14 cellular contexts compared by ENCODE assay signal in genomic region chr11:61697764-61698163, GRCh38. TPM values are rescaled to one million over a fixed set of nuclear protein-coding genes. Genes with fewer than 3 reads are reported as not detected.
DNase-seq lines count a peak whose midpoint lies in the region; ATAC-seq and TF ChIP-seq lines count a peak whose summit lies in the region.
"Had no signal": no experiment of that assay in that cellular context is flagged by ENCODE, and none has a peak within 500 bp of the region (broad histone marks: within the 10 kb centered on the region; RNA-seq: fewer than 3 reads in every experiment).

No MANE protein-coding gene starts in this region.

- H2BK15ac ChIP-seq in neuronal stem cell (ENCODE audit: low read length) = no peak overlapping the region

- H3K4me1 ChIP-seq in DND-41 (ENCODE audit: insufficient read depth, low read length) (peaks cover 16% of the 10 kb centered on the region), neuronal stem cell (ENCODE audit: control insufficient read depth in 2 of 2, insufficient read depth in 1 of 2, low read depth in 1 of 2, low read length in 2 of 2) (peaks cover 17 to 30% of the 10 kb centered on the region in 2 donors)

- no peaks in the 10 kb centered on the region for H3K79me2 ChIP-seq in DND-41 (ENCODE audit: insufficient read depth, low read length)

- H3K36me3 ChIP-seq in DND-41 (ENCODE audit: insufficient read depth, low read length) (no peaks in the 10 kb centered on the region), neuronal stem cell (replicated peaks in 1 of 2; ENCODE audit: control insufficient read depth in 2 of 2, insufficient read depth in 2 of 2, low read length in 2 of 2) (no peaks in the 10 kb centered on the region)

- H3K4me3 ChIP-seq in DND-41 (ENCODE audit: low read depth in 1 of 2, low read length in 2 of 2) (no peak overlapping the region), neuronal stem cell (ENCODE audit: low read length in 2 of 2) (no peak overlapping the region)
- H3K4me3 ChIP-seq: mucosa of descending colon had no signal

- no peak overlapping the region for H4K91ac ChIP-seq in neuronal stem cell (ENCODE audit: low read depth, low read length, poor library complexity)

- H2AK5ac ChIP-seq in neuronal stem cell (ENCODE audit: low read depth, low read length) = peak overlapping the region; percentile 53

- H3K4me2 ChIP-seq in DND-41 (ENCODE audit: insufficient read depth, low read length) (no peak overlapping the region; the same call in 1 of the 2 replicates), neuronal stem cell (ENCODE audit: insufficient read depth, low read length, poor library complexity, severe bottlenecking) (no peak overlapping the region)

- H2AFZ ChIP-seq in DND-41 (ENCODE audit: low read depth, low read length) (0 out of 2 replicates have a peak overlapping the region, but pooled peaks have one; percentile 61), neuronal stem cell (ENCODE audit: low read length) (no peak overlapping the region)

- ATAC-seq in DND-41 (ENCODE audit: insufficient read depth, low read depth) (no peak), HG02973 (IDR thresholded peaks at IDR 0.05; ENCODE audit: unreplicated experiment) (no peak)
- ATAC-seq: mucosa of descending colon had no signal

- H3K9ac ChIP-seq in DND-41 (ENCODE audit: low read depth, low read length) (no peak overlapping the region; the same call in 1 of the 2 replicates), neuronal stem cell (ENCODE audit: low read depth, low read length, poor library complexity) (no peak overlapping the region)

- no peak overlapping the region for H3K23ac ChIP-seq in neuronal stem cell (ENCODE audit: low read depth, low read length, poor library complexity)

- TF ChIP-seq CTCF in C4-2B (conservative IDR thresholded peaks at IDR 0.05) (no peak), DND-41 (IDR thresholded peaks at IDR 0.05; ENCODE audit: borderline replicate concordance, extremely low read depth, low read length, poor library complexity, severe bottlenecking) (no peak), brain (conservative IDR thresholded peaks at IDR 0.05) (no peak)

- peak overlapping the region; percentile 42 for H3K14ac ChIP-seq in neuronal stem cell (ENCODE audit: low read length)

- no peaks in the 10 kb centered on the region for H3K36me3 Mint-ChIP-seq in brain

- no peaks in the 10 kb centered on the region for H4K20me1 ChIP-seq in DND-41 (ENCODE audit: insufficient read depth, low read length)

- peak overlapping the region in 1 of 5 experiments; percentile 27 for H3K4me3 Mint-ChIP-seq in brain
- H3K4me3 Mint-ChIP-seq: stimulated activated naive CD8-positive, alpha-beta T cell treated with anti-CD3 and anti-CD28 coated beads, Interleukin-15, Interleukin-2, amounts not matched to agents 100 ng/mL and 50 ng/mL, for 24 hours had no signal

- H3K4me1 Mint-ChIP-seq in brain = peaks cover 62% of the 10 kb centered on the region

- H2BK120ac ChIP-seq in neuronal stem cell (ENCODE audit: low read depth, low read length) = no peak overlapping the region

- DNase-seq in DND-41 = no peak
- DNase-seq in neuronal stem cell (ENCODE audit: low spot score) = no peak
- no peak for DNase-seq in NCI-H2227 (lab: John Stamatoyannopoulos, UW; ENCODE audit: unreplicated experiment)
- no peak for DNase-seq in stimulated activated CD4-positive, alpha-beta T cell treated with anti-CD3 and anti-CD28 coated beads, Interleukin-15, amount 100 ng/mL, for 24 hours
- DNase-seq in NCI-H128 (lab: John Stamatoyannopoulos, UW; ENCODE audit: unreplicated experiment) = no peak
- DNase-seq: activated CD8-positive, alpha-beta memory T cell treated with anti-CD3 and anti-CD28 coated beads, Interleukin-2, amount 50 U/mL, for 48 hours; NCI-H1105; NCI-H526; SIG-M5 had no signal

- peaks cover 0 to 2% (median 0%) of the 10 kb centered on the region in 5 experiments for H3K9me3 Mint-ChIP-seq in brain
- H3K9me3 Mint-ChIP-seq: stimulated activated naive CD8-positive, alpha-beta T cell treated with anti-CD3 and anti-CD28 coated beads, Interleukin-15, Interleukin-2, amounts not matched to agents 100 ng/mL and 50 ng/mL, for 24 hours had no signal

- H2BK5ac ChIP-seq in neuronal stem cell (ENCODE audit: low read length) = no peak overlapping the region

- WGBS in neuronal stem cell (ENCODE audit: extremely low coverage in 2 of 2, insufficient read length in 2 of 2, insufficient replicate concordance in 1 of 2), 2 donors = no CpG with 5 or more reads among the region's 1 CpG

- no peaks in the 10 kb centered on the region for H3K79me1 ChIP-seq in neuronal stem cell (ENCODE audit: low read depth, low read length)

- no peak overlapping the region for H3K18ac ChIP-seq in neuronal stem cell (ENCODE audit: low read length)

- no peak overlapping the region for H2BK12ac ChIP-seq in neuronal stem cell (ENCODE audit: low read length)

- H3K4ac ChIP-seq in neuronal stem cell (ENCODE audit: low read length) = no peak overlapping the region

- H3K27ac ChIP-seq in C4-2B = peak overlapping the region; percentile 95
- peak overlapping the region; percentile 66; the same call in 1 of the 2 replicates for H3K27ac ChIP-seq in DND-41 (ENCODE audit: low read length)
- H3K27ac ChIP-seq in neuronal stem cell (replicated peaks; ENCODE audit: low read length) = no peak overlapping the region

- no peaks in the 10 kb centered on the region for H3K9me3 ChIP-seq in DND-41 (ENCODE audit: insufficient read depth, low read length, severe bottlenecking)
- no peaks in the 10 kb centered on the region for H3K9me3 ChIP-seq in neuronal stem cell (replicated peaks in 1 of 2; ENCODE audit: control insufficient read depth in 2 of 2, insufficient read depth in 1 of 2, low read depth in 1 of 2, low read length in 2 of 2)
- H3K9me3 ChIP-seq: mucosa of descending colon had no signal

- no peak overlapping the region for H4K8ac ChIP-seq in neuronal stem cell (ENCODE audit: low read depth, low read length)

- peak overlapping the region; percentile 60 to 98 (median 80) for H3K27ac Mint-ChIP-seq in brain
- H3K27ac Mint-ChIP-seq: stimulated activated naive CD8-positive, alpha-beta T cell treated with anti-CD3 and anti-CD28 coated beads, Interleukin-15, Interleukin-2, amounts not matched to agents 100 ng/mL and 50 ng/mL, for 24 hours had no signal

- H3K27me3 ChIP-seq in DND-41 (ENCODE audit: insufficient read depth, low read length, poor library complexity) = no peaks in the 10 kb centered on the region
- H3K27me3 ChIP-seq in neuronal stem cell (ENCODE audit: control insufficient read depth in 3 of 3, insufficient read depth in 3 of 3, low read depth in 1 of 3, low read length in 3 of 3) = no peaks in the 10 kb centered on the region

- H3K27me3 Mint-ChIP-seq in brain = peaks cover 3% of the 10 kb centered on the region
- H3K27me3 Mint-ChIP-seq: stimulated activated naive CD8-positive, alpha-beta T cell treated with anti-CD3 and anti-CD28 coated beads, Interleukin-15, Interleukin-2, amounts not matched to agents 100 ng/mL and 50 ng/mL, for 24 hours had no signal

RNA-seq across cellular contexts. Expression of gene DAGLA, which starts 17.6 kb away (rescaled TPM):
- polyA plus RNA-seq in brain (ENCODE audit: insufficient read depth, low read depth, low replicate concordance) = 13.4 TPM
- 3.7 TPM for polyA plus RNA-seq in neuronal stem cell (2013, experiment 1 of 2)
- 3.5 TPM for polyA plus RNA-seq in neuronal stem cell (2013, experiment 2 of 2)

RNA-seq across cellular contexts. Expression of gene MYRF, which starts 54.7 kb away (rescaled TPM):
- 70.8 TPM for polyA plus RNA-seq in brain (ENCODE audit: insufficient read depth, low read depth, low replicate concordance)
- polyA plus RNA-seq in neuronal stem cell (2013, experiment 1 of 2) = 5.7 TPM
- polyA plus RNA-seq in neuronal stem cell (2013, experiment 2 of 2) = 6.0 TPM
